In genomic region chr10:6322805-6323204, GRCh38 we compare ENCODE assay signal across 25 cellular contexts.
"Had no signal": no experiment of that assay in that cellular context is flagged by ENCODE, and none has a peak within 500 bp of the region (broad histone marks: within the 10 kb centered on the region; RNA-seq: fewer than 3 reads in every experiment).

No MANE protein-coding gene starts in this region.

- H3K36me3 ChIP-seq: breast epithelium, cardiac muscle cell, colonic mucosa, heart left ventricle had no signal

- H3K4me3 ChIP-seq: ascending aorta, breast epithelium, cardiac muscle cell, colonic mucosa, dorsolateral prefrontal cortex, heart left ventricle had no signal

- H3K27ac ChIP-seq: breast epithelium, cardiac muscle cell, colonic mucosa, dorsolateral prefrontal cortex, heart left ventricle had no signal

- H3K27me3 ChIP-seq: ascending aorta, breast epithelium, cardiac muscle cell, colonic mucosa, dorsolateral prefrontal cortex, heart left ventricle had no signal

- H3K4me1 ChIP-seq: breast epithelium, colonic mucosa had no signal

- ATAC-seq: activated CD8-positive, alpha-beta T cell treated with anti-CD3 and anti-CD28 coated beads for 36 hours; activated T-cell treated with anti-CD3 and anti-CD28 coated beads, Interleukin-2, amount 50 U/mL, for 4 hours; esophagus mucosa; heart left ventricle had no signal

- DNase-seq: activated CD4-positive, alpha-beta T cell treated with anti-CD3 and anti-CD28 coated beads for 48 hours; activated CD4-positive, alpha-beta T cell treated with anti-CD3 and anti-CD28 coated beads, Interleukin-2, amount 50 U/mL, for 1 hour; activated CD4-positive, alpha-beta T cell treated with anti-CD3 and anti-CD28 coated beads, Interleukin-2, amount 50 U/mL, for 48 hours; activated CD4-positive, CD25-positive, alpha-beta regulatory T cell; activated CD4-positive, CD25-positive, alpha-beta regulatory T cell treated with anti-CD3 and anti-CD28 coated beads, Interleukin-2, amount 50 U/mL, for 72 hours; activated CD8-positive, alpha-beta memory T cell treated with anti-CD3 and anti-CD28 coated beads for 24 hours; activated CD8-positive, alpha-beta T cell treated with anti-CD3 and anti-CD28 coated beads for 36 hours; activated effector memory CD4-positive, alpha-beta T cell treated with anti-CD3 and anti-CD28 coated beads, Interleukin-2, amount 50 U/mL, for 16 hours; activated naive CD4-positive, alpha-beta T cell treated with anti-CD3 and anti-CD28 coated beads for 36 hours; activated naive CD8-positive, alpha-beta T cell treated with anti-CD3 and anti-CD28 coated beads, Interleukin-2, amount 10 ng/mL, durations not matched to agents 7 days and 5 days; activated T-cell treated with anti-CD3 and anti-CD28 coated beads, Interleukin-2, amount 50 U/mL, for 4 hours; central memory CD4-positive, alpha-beta T cell; cerebellar nuclear complex; colonic mucosa; dorsolateral prefrontal cortex; effector memory CD4-positive, alpha-beta T cell; endodermal cell; foreskin fibroblast; glutamatergic neuron; heart left ventricle; T-helper 2 cell had no signal

- H3K9me3 ChIP-seq: ascending aorta, breast epithelium, colonic mucosa, heart left ventricle had no signal
